Comparison of ENCODE assay signal across 1 cellular context in the genomic region with DNA sequence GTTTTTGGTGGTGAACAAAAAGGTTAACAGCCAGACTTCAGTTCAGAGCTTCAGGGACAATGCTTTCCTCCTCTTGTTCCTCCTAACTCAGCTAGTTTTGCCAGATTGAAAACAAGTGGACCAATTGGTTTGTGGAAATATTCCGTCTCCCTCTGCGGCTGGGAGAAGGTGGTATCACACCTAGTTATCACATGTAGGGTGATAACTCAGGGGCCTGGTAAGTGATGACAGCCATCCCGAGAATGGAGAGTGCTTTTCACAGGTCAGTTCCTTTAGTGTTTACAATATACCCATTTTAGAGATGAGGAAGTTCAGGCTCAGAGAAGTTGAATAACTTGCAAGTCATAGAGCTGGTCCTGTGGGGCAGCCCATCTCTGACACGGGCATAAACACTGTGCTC.
TF ChIP-seq lines count a peak whose summit lies in the region.

No MANE protein-coding gene starts in this region.

TF ChIP-seq in H1, 55 proteins besides CTCF, POLR2A, EP300 and RAD21:
- TF ChIP-seq YY1 (IDR thresholded peaks at IDR 0.05; ENCODE audit: low read depth, low read length) (no peak), KDM1A (IDR thresholded peaks at IDR 0.05; ENCODE audit: borderline replicate concordance, low read length) (peak; percentile 72; the same call in 1 of the 2 replicates)
